ENCODE assay signal across 8 cellular contexts in the genomic region with DNA sequence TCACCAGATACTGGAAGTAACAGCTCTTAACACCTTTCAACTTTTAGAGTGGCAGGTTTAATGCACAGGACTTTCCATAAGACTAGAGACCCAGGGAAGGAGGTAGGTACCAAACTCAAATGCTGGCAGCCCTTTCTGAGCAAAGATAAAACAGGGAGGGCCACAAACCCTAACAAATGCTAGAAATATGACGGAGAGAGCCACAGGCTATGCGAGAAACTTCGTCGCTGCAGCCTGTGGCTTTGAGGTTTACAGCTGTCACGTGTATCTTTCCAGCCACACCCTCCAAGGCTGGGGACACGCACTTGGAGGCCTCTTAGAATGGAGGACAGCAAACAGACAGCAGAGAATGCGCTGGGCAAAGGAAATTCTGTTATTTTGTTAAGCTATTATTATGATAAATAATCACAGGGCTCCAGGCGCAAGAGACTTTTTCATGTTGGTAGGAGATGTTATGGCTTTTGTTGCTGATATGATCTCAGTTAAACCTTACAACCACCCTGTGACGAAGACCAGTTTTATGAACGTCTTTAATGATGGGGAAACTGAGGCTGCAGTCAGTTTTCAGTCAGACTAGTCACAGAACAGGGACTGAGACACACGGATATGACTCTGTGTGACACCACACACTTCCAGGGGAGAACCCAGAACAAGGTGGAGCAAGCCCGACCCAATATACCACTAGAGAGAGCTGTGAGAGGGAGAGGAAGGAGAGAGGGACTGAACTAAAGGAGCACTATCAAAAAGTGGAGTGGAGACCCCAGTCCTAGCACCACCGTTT. TPM values are rescaled to one million over a fixed set of nuclear protein-coding genes. Genes with fewer than 3 reads are reported as not detected.
DNase-seq lines count a peak whose midpoint lies in the region; ATAC-seq, FAIRE-seq and TF ChIP-seq lines count a peak whose summit lies in the region.

No MANE protein-coding gene starts in this region.

- H3K9ac ChIP-seq in kidney (ENCODE audit: low read length in 2 of 2) = no peak overlapping the region

- H3K4me3 Mint-ChIP-seq in activated naive CD4-positive, alpha-beta T cell treated with anti-CD3 and anti-CD28 coated beads, Interleukin-2, amount 50 U/mL, for 24 hours = peak overlapping the region; percentile 84

- H3K27me3 Mint-ChIP-seq in activated naive CD4-positive, alpha-beta T cell treated with anti-CD3 and anti-CD28 coated beads, Interleukin-2, amount 50 U/mL, for 24 hours = no peaks in the 10 kb centered on the region

- no peaks in the 10 kb centered on the region for H3K36me3 ChIP-seq in kidney (ENCODE audit: control insufficient read depth in 1 of 2, insufficient read depth in 2 of 2, low read length in 2 of 2)

- intact Hi-C loops in kidney (cut with DNase I) = no loop called here

- no peaks in the 10 kb centered on the region for H3K36me3 Mint-ChIP-seq in activated naive CD4-positive, alpha-beta T cell treated with anti-CD3 and anti-CD28 coated beads, Interleukin-2, amount 50 U/mL, for 24 hours

- peak; percentile 48 for ATAC-seq in GM18519 (IDR thresholded peaks at IDR 0.05; ENCODE audit: low FRiP score, unreplicated experiment)
- peak; percentile 61 for ATAC-seq in HG02885 (IDR thresholded peaks at IDR 0.05; ENCODE audit: poor library complexity, unreplicated experiment)

- TF ChIP-seq CTCF in kidney (IDR thresholded peaks at IDR 0.05; ENCODE audit: borderline replicate concordance, extremely low read depth, insufficient read depth) = no peak

- H3K4me3 ChIP-seq in kidney (ENCODE audit: low read length in 2 of 2) = peak overlapping the region; percentile 84 to 85

- H3K27ac ChIP-seq in kidney (ENCODE audit: low read depth in 2 of 2, low read length in 2 of 2) = peak overlapping the region in 1 of 2 donors; percentile 42

- H3K4me1 Mint-ChIP-seq in activated naive CD4-positive, alpha-beta T cell treated with anti-CD3 and anti-CD28 coated beads, Interleukin-2, amount 50 U/mL, for 24 hours = peaks cover 57% of the 10 kb centered on the region

- DNase-seq in RPMI7951 (ENCODE audit: low read depth) = peak; percentile 91
- DNase-seq in kidney = peak; percentile 80
- peak; percentile 34 for DNase-seq in stimulated activated CD8-positive, alpha-beta memory T cell treated with anti-CD3 and anti-CD28 coated beads, Interleukin-4, amount 100 ng/mL, for 24 hours (ENCODE audit: low read depth)
- no peak for DNase-seq in DMS153 (lab: John Stamatoyannopoulos, UW)
- DNase-seq in inferior parietal cortex (ENCODE audit: extremely low spot score) = no peak

- FAIRE-seq in kidney (lab: Jason Lieb, UNC) = no peak

- H3K4me1 ChIP-seq in kidney (ENCODE audit: control insufficient read depth in 1 of 2, insufficient read depth in 1 of 2, low read depth in 1 of 2, low read length in 2 of 2) = peaks cover 28 to 32% of the 10 kb centered on the region in 2 donors

- H3K9me3 ChIP-seq in kidney (ENCODE audit: control insufficient read depth in 1 of 2, low read length in 2 of 2) = no peaks in the 10 kb centered on the region

- no peaks in the 10 kb centered on the region for H3K9me3 Mint-ChIP-seq in activated naive CD4-positive, alpha-beta T cell treated with anti-CD3 and anti-CD28 coated beads, Interleukin-2, amount 50 U/mL, for 24 hours

- peak overlapping the region; percentile 39 for H3K27ac Mint-ChIP-seq in activated naive CD4-positive, alpha-beta T cell treated with anti-CD3 and anti-CD28 coated beads, Interleukin-2, amount 50 U/mL, for 24 hours

RNA-seq across cellular contexts. Expression of gene TRAM2, which starts 2.0 kb away (rescaled TPM):
- total RNA-seq in RPMI7951 (2014; rRNA removed; shearing (Covaris generic)) = 56.2 and 58.0 TPM in 2 replicates
- total RNA-seq in kidney = 20.7 TPM
- polyA plus RNA-seq in kidney (ENCODE audit: insufficient read depth, low read depth, low replicate concordance) = 4.5 TPM

Comparison
In these comparisons a context has a peak if more than half of its experiments do, and no peak if none do; other contexts are left out.
1. DNase-seq: peak in RPMI7951 (single experiment), kidney (single experiment) and stimulated activated CD8-positive, alpha-beta memory T cell treated with anti-CD3 and anti-CD28 coated beads, Interleukin-4, amount 100 ng/mL, for 24 hours (single experiment); none in DMS153 (single experiment) and inferior parietal cortex (single experiment).